2 cellular contexts compared by ENCODE assay signal in the genomic region with DNA sequence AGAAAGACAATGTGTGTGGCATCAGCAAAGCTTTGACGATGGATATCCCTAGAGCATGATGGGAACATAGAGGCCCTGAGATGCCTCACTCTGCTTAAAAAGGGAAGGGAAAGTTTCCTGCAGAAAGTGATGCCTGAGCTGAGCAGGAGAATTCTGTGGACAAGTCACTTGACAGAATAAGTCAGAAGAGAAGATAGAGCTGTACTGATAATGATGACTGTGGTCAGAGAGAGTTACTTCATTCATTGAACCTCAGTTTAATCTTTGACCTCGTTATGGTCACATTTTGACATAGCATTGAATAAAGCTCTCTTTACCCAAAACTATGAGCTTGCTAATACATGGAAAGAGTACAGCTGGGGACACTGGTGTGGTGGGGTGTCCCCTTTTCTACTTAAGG.
TF ChIP-seq lines count a peak whose summit lies in the region.

No MANE protein-coding gene starts in this region.

TF ChIP-seq in IMR-90, 13 proteins besides CTCF, POLR2A, EP300 and RAD21 (continued from another document):
- TF ChIP-seq CHD1 (IDR thresholded peaks at IDR 0.05; ENCODE audit: low read depth, low read length), result no peak
- TF ChIP-seq BHLHE40 (IDR thresholded peaks at IDR 0.05; ENCODE audit: low read depth, low read length), result no peak
- TF ChIP-seq, protein P1, sequence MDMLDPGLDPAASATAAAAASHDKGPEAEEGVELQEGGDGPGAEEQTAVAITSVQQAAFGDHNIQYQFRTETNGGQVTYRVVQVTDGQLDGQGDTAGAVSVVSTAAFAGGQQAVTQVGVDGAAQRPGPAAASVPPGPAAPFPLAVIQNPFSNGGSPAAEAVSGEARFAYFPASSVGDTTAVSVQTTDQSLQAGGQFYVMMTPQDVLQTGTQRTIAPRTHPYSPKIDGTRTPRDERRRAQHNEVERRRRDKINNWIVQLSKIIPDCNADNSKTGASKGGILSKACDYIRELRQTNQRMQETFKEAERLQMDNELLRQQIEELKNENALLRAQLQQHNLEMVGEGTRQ (IDR thresholded peaks at IDR 0.05; ENCODE audit: low read depth, low read length), result no peak
- no peak for TF ChIP-seq MAFK (IDR thresholded peaks at IDR 0.05; ENCODE audit: low read depth, low read length)
- no peak for TF ChIP-seq RFX5 (IDR thresholded peaks at IDR 0.05; ENCODE audit: low read depth, low read length)
- no peak for TF ChIP-seq FOS (IDR thresholded peaks at IDR 0.05; ENCODE audit: low read depth, low read length)
- TF ChIP-seq, protein P2, sequence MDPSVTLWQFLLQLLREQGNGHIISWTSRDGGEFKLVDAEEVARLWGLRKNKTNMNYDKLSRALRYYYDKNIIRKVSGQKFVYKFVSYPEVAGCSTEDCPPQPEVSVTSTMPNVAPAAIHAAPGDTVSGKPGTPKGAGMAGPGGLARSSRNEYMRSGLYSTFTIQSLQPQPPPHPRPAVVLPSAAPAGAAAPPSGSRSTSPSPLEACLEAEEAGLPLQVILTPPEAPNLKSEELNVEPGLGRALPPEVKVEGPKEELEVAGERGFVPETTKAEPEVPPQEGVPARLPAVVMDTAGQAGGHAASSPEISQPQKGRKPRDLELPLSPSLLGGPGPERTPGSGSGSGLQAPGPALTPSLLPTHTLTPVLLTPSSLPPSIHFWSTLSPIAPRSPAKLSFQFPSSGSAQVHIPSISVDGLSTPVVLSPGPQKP (IDR thresholded peaks at IDR 0.05; ENCODE audit: borderline replicate concordance, low read depth, low read length), result no peak
- TF ChIP-seq MAZ (IDR thresholded peaks at IDR 0.05; ENCODE audit: borderline replicate concordance, low read depth, low read length), result no peak
- no peak for TF ChIP-seq CEBPB (IDR thresholded peaks at IDR 0.05; ENCODE audit: low read depth, low read length)
TF ChIP-seq in IMR-90: peak in this region for 0.

TF ChIP-seq in GM23338, 12 proteins besides CTCF, POLR2A, EP300 and RAD21:
- TF ChIP-seq, protein P3, sequence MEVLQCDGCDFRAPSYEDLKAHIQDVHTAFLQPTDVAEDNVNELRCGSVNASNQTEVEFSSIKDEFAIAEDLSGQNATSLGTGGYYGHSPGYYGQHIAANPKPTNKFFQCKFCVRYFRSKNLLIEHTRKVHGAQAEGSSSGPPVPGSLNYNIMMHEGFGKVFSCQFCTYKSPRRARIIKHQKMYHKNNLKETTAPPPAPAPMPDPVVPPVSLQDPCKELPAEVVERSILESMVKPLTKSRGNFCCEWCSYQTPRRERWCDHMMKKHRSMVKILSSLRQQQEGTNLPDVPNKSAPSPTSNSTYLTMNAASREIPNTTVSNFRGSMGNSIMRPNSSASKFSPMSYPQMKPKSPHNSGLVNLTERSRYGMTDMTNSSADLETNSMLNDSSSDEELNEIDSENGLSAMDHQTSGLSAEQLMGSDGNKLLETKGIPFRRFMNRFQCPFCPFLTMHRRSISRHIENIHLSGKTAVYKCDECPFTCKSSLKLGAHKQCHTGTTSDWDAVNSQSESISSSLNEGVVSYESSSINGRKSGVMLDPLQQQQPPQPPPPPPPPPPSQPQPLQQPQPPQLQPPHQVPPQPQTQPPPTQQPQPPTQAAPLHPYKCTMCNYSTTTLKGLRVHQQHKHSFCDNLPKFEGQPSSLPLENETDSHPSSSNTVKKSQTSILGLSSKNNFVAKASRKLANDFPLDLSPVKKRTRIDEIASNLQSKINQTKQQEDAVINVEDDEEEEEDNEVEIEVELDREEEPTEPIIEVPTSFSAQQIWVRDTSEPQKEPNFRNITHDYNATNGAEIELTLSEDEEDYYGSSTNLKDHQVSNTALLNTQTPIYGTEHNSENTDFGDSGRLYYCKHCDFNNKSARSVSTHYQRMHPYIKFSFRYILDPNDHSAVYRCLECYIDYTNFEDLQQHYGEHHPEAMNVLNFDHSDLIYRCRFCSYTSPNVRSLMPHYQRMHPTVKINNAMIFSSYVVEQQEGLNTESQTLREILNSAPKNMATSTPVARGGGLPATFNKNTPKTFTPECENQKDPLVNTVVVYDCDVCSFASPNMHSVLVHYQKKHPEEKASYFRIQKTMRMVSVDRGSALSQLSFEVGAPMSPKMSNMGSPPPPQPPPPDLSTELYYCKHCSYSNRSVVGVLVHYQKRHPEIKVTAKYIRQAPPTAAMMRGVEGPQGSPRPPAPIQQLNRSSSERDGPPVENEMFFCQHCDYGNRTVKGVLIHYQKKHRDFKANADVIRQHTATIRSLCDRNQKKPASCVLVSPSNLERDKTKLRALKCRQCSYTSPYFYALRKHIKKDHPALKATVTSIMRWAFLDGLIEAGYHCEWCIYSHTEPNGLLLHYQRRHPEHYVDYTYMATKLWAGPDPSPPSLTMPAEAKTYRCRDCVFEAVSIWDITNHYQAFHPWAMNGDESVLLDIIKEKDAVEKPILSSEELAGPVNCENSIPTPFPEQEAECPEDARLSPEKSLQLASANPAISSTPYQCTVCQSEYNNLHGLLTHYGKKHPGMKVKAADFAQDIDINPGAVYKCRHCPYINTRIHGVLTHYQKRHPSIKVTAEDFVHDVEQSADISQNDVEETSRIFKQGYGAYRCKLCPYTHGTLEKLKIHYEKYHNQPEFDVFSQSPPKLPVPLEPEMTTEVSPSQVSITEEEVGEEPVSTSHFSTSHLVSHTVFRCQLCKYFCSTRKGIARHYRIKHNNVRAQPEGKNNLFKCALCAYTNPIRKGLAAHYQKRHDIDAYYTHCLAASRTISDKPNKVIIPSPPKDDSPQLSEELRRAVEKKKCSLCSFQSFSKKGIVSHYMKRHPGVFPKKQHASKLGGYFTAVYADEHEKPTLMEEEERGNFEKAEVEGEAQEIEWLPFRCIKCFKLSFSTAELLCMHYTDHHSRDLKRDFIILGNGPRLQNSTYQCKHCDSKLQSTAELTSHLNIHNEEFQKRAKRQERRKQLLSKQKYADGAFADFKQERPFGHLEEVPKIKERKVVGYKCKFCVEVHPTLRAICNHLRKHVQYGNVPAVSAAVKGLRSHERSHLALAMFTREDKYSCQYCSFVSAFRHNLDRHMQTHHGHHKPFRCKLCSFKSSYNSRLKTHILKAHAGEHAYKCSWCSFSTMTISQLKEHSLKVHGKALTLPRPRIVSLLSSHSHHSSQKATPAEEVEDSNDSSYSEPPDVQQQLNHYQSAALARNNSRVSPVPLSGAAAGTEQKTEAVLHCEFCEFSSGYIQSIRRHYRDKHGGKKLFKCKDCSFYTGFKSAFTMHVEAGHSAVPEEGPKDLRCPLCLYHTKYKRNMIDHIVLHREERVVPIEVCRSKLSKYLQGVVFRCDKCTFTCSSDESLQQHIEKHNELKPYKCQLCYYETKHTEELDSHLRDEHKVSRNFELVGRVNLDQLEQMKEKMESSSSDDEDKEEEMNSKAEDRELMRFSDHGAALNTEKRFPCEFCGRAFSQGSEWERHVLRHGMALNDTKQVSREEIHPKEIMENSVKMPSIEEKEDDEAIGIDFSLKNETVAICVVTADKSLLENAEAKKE (CRISPR knock-in tag; IDR thresholded peaks at IDR 0.05), result no peak
- TF ChIP-seq, protein P4, sequence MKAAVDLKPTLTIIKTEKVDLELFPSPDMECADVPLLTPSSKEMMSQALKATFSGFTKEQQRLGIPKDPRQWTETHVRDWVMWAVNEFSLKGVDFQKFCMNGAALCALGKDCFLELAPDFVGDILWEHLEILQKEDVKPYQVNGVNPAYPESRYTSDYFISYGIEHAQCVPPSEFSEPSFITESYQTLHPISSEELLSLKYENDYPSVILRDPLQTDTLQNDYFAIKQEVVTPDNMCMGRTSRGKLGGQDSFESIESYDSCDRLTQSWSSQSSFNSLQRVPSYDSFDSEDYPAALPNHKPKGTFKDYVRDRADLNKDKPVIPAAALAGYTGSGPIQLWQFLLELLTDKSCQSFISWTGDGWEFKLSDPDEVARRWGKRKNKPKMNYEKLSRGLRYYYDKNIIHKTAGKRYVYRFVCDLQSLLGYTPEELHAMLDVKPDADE (IDR thresholded peaks at IDR 0.05), result no peak
- no peak for TF ChIP-seq POLR2AphosphoS5 (IDR thresholded peaks at IDR 0.05; ENCODE audit: low read depth)
- no peak for TF ChIP-seq ZNF114 (CRISPR knock-in tag; IDR thresholded peaks at IDR 0.05)
- no peak for TF ChIP-seq EZH2phosphoT487 (IDR thresholded peaks at IDR 0.05; ENCODE audit: unreplicated experiment)
- TF ChIP-seq STAT1 (IDR thresholded peaks at IDR 0.05; ENCODE audit: unreplicated experiment), result no peak
- TF ChIP-seq CREB1 (CRISPR knock-in tag; IDR thresholded peaks at IDR 0.05; ENCODE audit: low read depth), result no peak
- TF ChIP-seq JUNB (IDR thresholded peaks at IDR 0.05; ENCODE audit: unreplicated experiment), result no peak
- TF ChIP-seq EZH2 (IDR thresholded peaks at IDR 0.05; ENCODE audit: low read depth, unreplicated experiment), result no peak
- TF ChIP-seq ZNF331 (CRISPR knock-in tag; IDR thresholded peaks at IDR 0.05; ENCODE audit: low read depth), result no peak
- no peak for TF ChIP-seq NANOG (IDR thresholded peaks at IDR 0.05; ENCODE audit: borderline replicate concordance)
- TF ChIP-seq, protein P5, sequence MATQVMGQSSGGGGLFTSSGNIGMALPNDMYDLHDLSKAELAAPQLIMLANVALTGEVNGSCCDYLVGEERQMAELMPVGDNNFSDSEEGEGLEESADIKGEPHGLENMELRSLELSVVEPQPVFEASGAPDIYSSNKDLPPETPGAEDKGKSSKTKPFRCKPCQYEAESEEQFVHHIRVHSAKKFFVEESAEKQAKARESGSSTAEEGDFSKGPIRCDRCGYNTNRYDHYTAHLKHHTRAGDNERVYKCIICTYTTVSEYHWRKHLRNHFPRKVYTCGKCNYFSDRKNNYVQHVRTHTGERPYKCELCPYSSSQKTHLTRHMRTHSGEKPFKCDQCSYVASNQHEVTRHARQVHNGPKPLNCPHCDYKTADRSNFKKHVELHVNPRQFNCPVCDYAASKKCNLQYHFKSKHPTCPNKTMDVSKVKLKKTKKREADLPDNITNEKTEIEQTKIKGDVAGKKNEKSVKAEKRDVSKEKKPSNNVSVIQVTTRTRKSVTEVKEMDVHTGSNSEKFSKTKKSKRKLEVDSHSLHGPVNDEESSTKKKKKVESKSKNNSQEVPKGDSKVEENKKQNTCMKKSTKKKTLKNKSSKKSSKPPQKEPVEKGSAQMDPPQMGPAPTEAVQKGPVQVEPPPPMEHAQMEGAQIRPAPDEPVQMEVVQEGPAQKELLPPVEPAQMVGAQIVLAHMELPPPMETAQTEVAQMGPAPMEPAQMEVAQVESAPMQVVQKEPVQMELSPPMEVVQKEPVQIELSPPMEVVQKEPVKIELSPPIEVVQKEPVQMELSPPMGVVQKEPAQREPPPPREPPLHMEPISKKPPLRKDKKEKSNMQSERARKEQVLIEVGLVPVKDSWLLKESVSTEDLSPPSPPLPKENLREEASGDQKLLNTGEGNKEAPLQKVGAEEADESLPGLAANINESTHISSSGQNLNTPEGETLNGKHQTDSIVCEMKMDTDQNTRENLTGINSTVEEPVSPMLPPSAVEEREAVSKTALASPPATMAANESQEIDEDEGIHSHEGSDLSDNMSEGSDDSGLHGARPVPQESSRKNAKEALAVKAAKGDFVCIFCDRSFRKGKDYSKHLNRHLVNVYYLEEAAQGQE (IDR thresholded peaks at IDR 0.05; ENCODE audit: unreplicated experiment), result no peak
